Comparison of ENCODE assay signal across 1 cellular context in the genomic region with DNA sequence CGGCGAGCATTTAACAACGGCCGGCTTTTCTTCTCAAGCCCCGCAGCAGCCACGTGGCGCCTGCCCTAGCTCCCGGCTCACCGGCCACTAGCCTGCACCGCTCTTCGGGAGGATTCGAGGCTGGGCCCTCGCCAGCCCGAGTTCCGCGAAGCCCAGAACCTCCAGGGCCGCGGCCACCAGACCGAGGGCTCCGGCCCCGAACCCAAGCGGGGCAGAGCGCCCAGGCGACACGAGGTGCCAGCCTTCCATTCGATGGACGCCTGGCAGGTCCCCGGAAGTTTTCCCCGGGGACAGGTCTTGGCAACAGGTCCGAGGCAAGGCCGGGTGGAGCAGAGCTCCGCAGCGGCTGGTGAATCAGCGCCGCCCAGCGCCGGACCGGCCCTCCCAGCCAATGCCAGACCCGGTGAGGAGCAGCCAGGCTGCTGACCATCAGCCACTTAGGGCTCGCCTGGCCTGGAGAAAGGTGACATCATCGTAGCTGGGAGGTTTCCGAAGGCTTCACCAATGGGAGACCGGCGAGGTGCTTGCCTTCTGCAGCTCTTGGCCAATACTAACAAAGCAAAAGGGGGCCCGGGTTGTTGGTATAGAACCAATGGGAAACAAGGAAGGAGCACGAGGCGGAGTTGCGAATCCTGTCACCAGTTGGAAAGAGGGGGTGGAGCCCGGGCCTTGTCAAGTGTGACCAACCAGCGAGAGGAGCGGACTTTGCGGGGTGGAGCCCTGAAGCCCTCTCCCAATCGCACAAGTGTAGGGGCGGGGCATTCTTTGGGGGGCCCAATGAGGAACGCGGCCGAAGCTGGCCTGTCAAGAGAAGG.
TF ChIP-seq lines count a peak whose summit lies in the region.

No MANE protein-coding gene starts in this region.

TF ChIP-seq in HepG2, 621 proteins besides CTCF, POLR2A, EP300 and RAD21 (continued from another document and continues in another):
- TF ChIP-seq ZNF576 (CRISPR knock-in tag; IDR thresholded peaks at IDR 0.05) (no peak), ZNF18 (CRISPR knock-in tag; IDR thresholded peaks at IDR 0.05; ENCODE audit: insufficient replicate concordance) (peak; percentile 93), PAX8 (CRISPR knock-in tag; IDR thresholded peaks at IDR 0.05; ENCODE audit: borderline replicate concordance) (peak; percentile 96; the same call in 1 of the 2 replicates), ZNF777 (CRISPR knock-in tag; IDR thresholded peaks at IDR 0.05) (peak; percentile 58), ZBTB38 (CRISPR knock-in tag; IDR thresholded peaks at IDR 0.05) (peak; percentile 84), FIP1L1 (IDR thresholded peaks at IDR 0.05; ENCODE audit: borderline replicate concordance, insufficient read depth, low read depth, low read length) (peak; percentile 59; the same call in 1 of the 2 replicates), ETV5 (CRISPR knock-in tag; IDR thresholded peaks at IDR 0.05; ENCODE audit: borderline replicate concordance) (peak; percentile 92), NFE2L1 (CRISPR knock-in tag; IDR thresholded peaks at IDR 0.05; ENCODE audit: borderline replicate concordance) (peak; percentile 89; the same call in 1 of the 2 replicates), ZNF652 (CRISPR knock-in tag; IDR thresholded peaks at IDR 0.05; ENCODE audit: borderline replicate concordance, low read depth) (0 out of 2 replicates have a peak, but pooled peaks have one; percentile 41), GMEB1 (CRISPR knock-in tag; IDR thresholded peaks at IDR 0.05; ENCODE audit: borderline replicate concordance) (peak; percentile 60; the same call in 1 of the 2 replicates), XBP1 (CRISPR knock-in tag; IDR thresholded peaks at IDR 0.05) (0 out of 2 replicates have a peak, but pooled peaks have one; percentile 16), ELF4 (CRISPR knock-in tag; IDR thresholded peaks at IDR 0.05; ENCODE audit: borderline replicate concordance) (peak; percentile 85; the same call in 1 of the 2 replicates), KMT2A (CRISPR knock-in tag; IDR thresholded peaks at IDR 0.05) (no peak), ZNF281 (CRISPR knock-in tag; IDR thresholded peaks at IDR 0.05; ENCODE audit: borderline replicate concordance) (peak; percentile 57; the same call in 1 of the 2 replicates), U2AF1 (optimal IDR thresholded peaks at IDR 0.05; ENCODE audit: low read depth, low read length) (peak; percentile 20), HOXA3 (CRISPR knock-in tag; IDR thresholded peaks at IDR 0.05) (peak; percentile 88), SMAD9 (CRISPR knock-in tag; IDR thresholded peaks at IDR 0.05) (peak; percentile 72), RELA (CRISPR knock-in tag; IDR thresholded peaks at IDR 0.05) (peak; percentile 83), KLF13 (CRISPR knock-in tag; IDR thresholded peaks at IDR 0.05) (0 out of 2 replicates have a peak, but pooled peaks have one; percentile 64), ZNF703 (CRISPR knock-in tag; IDR thresholded peaks at IDR 0.05; ENCODE audit: borderline replicate concordance) (peak; percentile 93; the same call in 1 of the 2 replicates), ZNF180 (CRISPR knock-in tag; IDR thresholded peaks at IDR 0.05; ENCODE audit: borderline replicate concordance, low read depth) (no peak), RXRA (CRISPR knock-in tag; IDR thresholded peaks at IDR 0.05) (peak; percentile 83; the same call in 1 of the 2 replicates), ZBED4 (CRISPR knock-in tag; IDR thresholded peaks at IDR 0.05; ENCODE audit: borderline replicate concordance) (peak; percentile 87; the same call in 1 of the 2 replicates), ZSCAN22 (CRISPR knock-in tag; IDR thresholded peaks at IDR 0.05) (0 out of 2 replicates have a peak, but pooled peaks have one; percentile 46), ZSCAN12 (CRISPR knock-in tag; IDR thresholded peaks at IDR 0.05) (0 out of 2 replicates have a peak, but pooled peaks have one; percentile 31), ZSCAN9 (CRISPR knock-in tag; IDR thresholded peaks at IDR 0.05; ENCODE audit: borderline replicate concordance) (peak; percentile 82; the same call in 1 of the 2 replicates), PAWR (CRISPR knock-in tag; IDR thresholded peaks at IDR 0.05; ENCODE audit: borderline replicate concordance) (0 out of 2 replicates have a peak, but pooled peaks have one; percentile 91), ZMYM3 (CRISPR knock-in tag; IDR thresholded peaks at IDR 0.05) (no peak; the same call in 1 of the 2 replicates), ZNF768 (CRISPR knock-in tag; IDR thresholded peaks at IDR 0.05) (peak; percentile 86), YEATS2 (CRISPR knock-in tag; IDR thresholded peaks at IDR 0.05; ENCODE audit: borderline replicate concordance) (peak; percentile 71), ZNF451 (CRISPR knock-in tag; IDR thresholded peaks at IDR 0.05) (peak; percentile 89), SNAI1 (CRISPR knock-in tag; IDR thresholded peaks at IDR 0.05; ENCODE audit: borderline replicate concordance) (no peak), PRPF4 (IDR thresholded peaks at IDR 0.05; ENCODE audit: low read depth, low read length, poor library complexity, severe bottlenecking) (no peak), ZMYM2 (CRISPR knock-in tag; IDR thresholded peaks at IDR 0.05) (peak; percentile 21; the same call in 1 of the 2 replicates)
- TF ChIP-seq, protein P1, sequence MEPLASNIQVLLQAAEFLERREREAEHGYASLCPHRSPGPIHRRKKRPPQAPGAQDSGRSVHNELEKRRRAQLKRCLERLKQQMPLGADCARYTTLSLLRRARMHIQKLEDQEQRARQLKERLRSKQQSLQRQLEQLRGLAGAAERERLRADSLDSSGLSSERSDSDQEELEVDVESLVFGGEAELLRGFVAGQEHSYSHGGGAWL (CRISPR knock-in tag; IDR thresholded peaks at IDR 0.05) = peak; percentile 99
- TF ChIP-seq, protein P2, sequence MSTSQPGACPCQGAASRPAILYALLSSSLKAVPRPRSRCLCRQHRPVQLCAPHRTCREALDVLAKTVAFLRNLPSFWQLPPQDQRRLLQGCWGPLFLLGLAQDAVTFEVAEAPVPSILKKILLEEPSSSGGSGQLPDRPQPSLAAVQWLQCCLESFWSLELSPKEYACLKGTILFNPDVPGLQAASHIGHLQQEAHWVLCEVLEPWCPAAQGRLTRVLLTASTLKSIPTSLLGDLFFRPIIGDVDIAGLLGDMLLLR (CRISPR knock-in tag; IDR thresholded peaks at IDR 0.05) = peak; percentile 95
- TF ChIP-seq, protein P3, sequence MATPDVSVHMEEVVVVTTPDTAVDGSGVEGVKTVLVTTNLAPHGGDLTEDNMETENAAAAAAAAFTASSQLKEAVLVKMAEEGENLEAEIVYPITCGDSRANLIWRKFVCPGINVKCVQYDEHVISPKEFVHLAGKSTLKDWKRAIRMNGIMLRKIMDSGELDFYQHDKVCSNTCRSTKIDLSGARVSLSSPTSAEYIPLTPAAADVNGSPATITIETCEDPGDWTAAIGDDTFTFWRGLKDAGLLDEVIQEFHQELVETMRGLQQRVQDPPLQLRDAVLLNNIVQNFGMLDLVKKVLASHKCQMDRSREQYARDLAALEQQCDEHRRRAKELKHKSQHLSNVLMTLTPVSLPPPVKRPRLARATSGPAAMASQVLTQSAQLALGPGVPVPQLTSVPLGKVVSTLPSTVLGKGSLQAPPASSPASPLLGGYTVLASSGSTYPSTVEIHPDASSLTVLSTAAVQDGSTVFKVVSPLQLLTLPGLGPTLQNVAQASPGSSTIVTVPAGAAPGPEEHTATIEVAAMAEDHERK (CRISPR knock-in tag; IDR thresholded peaks at IDR 0.05; ENCODE audit: low read depth) = no peak; the same call in 1 of the 2 replicates
- TF ChIP-seq, protein P4, sequence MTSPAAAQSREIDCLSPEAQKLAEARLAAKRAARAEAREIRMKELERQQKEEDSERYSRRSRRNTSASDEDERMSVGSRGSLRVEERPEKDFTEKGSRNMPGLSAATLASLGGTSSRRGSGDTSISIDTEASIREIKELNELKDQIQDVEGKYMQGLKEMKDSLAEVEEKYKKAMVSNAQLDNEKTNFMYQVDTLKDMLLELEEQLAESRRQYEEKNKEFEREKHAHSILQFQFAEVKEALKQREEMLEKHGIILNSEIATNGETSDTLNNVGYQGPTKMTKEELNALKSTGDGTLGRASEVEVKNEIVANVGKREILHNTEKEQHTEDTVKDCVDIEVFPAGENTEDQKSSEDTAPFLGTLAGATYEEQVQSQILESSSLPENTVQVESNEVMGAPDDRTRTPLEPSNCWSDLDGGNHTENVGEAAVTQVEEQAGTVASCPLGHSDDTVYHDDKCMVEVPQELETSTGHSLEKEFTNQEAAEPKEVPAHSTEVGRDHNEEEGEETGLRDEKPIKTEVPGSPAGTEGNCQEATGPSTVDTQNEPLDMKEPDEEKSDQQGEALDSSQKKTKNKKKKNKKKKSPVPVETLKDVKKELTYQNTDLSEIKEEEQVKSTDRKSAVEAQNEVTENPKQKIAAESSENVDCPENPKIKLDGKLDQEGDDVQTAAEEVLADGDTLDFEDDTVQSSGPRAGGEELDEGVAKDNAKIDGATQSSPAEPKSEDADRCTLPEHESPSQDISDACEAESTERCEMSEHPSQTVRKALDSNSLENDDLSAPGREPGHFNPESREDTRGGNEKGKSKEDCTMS (CRISPR knock-in tag; conservative IDR thresholded peaks at IDR 0.05) = 0 out of 2 replicates have a peak, but pooled peaks have one; percentile 70
